8 cellular contexts compared by ENCODE assay signal in the genomic region with DNA sequence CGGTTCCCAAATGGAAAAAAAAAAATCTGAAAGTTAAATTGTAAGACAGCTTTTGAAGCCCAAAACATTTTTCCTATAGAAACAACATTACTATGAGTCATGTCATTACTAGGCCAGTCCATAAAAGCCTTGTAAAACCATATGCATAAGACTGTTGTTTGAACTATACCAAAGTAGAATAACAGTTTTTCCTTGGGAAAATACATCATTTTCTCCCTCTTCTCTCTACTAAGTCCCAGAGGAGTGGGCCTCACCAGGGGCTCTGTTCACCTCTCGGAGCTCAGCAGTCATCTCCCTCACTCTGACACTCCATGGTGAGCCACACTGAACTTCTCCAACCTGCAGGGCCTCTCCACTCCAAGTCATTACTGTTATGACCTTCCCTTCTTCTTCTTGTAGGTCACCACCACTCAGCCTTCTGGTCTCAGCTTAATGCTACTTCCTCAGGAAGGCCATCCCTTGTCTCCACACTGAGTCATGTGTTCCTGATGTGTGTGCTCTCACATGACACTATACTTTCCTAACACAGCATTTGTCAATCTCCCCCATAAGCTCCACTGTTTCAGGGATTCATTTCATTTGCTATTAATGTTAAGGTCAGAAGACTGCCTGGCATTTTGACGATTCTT. TPM values are rescaled to one million over a fixed set of nuclear protein-coding genes. Genes with fewer than 3 reads are reported as not detected.
A peak's percentile ranks its signal among the peaks of the same experiment; 100 is the strongest.
DNase-seq lines count a peak whose midpoint lies in the region; ATAC-seq and TF ChIP-seq lines count a peak whose summit lies in the region.

No MANE protein-coding gene starts in this region.

- TF ChIP-seq POLR2A in gastrocnemius medialis (IDR thresholded peaks at IDR 0.05) (peak in 1 of 2 donors; percentile 45), GM18505 (IDR thresholded peaks at IDR 0.05; ENCODE audit: borderline replicate concordance, extremely low read depth, insufficient read depth, insufficient read length) (no peak)

- H3K4me1 ChIP-seq in gastrocnemius medialis: peaks cover 19 to 28% of the 10 kb centered on the region in 2 donors

- no peaks in the 10 kb centered on the region for H3K27me3 ChIP-seq in gastrocnemius medialis

- H3K36me3 ChIP-seq in gastrocnemius medialis: no peaks in the 10 kb centered on the region

- intact Hi-C loops in gastrocnemius medialis (cut with DNase I; ENCODE audit: low total_unique reads): loop anchor here (2.0 kb wide), 1 partner anchor 18 kb away; no protein-coding TSS in a partner anchor

- no peaks in the 10 kb centered on the region for H3K9me3 ChIP-seq in gastrocnemius medialis

- in situ Hi-C loops in gastrocnemius medialis (cut with MboI; ENCODE audit: low sequenced_read_pairs in 4 of 4): no loop called here

- TF ChIP-seq CTCF in gastrocnemius medialis (IDR thresholded peaks at IDR 0.05 in 4 of 5, conservative IDR thresholded peaks at IDR 0.05 in 1 of 5): no peak

- peak; percentile 91 for DNase-seq in HCEC 1CT
- peak; percentile 92 for DNase-seq in SIG-M5 treated with dmso at 0.1 percent for 504 hours (lab: John Stamatoyannopoulos, UW; ENCODE audit: unreplicated experiment)
- DNase-seq in fibroblast of gingiva (ENCODE audit: low read depth): peak; percentile 76
- peak; percentile 40 to 78 for DNase-seq in gastrocnemius medialis
- DNase-seq in NCI-H526 treated with DMSO at 0.1 percent for 48 hours (lab: John Stamatoyannopoulos, UW): no peak
- DNase-seq in substantia nigra (lab: John Stamatoyannopoulos, UW): no peak
- DNase-seq in GOT3 (lab: John Stamatoyannopoulos, UW): no peak

- peak; percentile 91 to 98 for ATAC-seq in gastrocnemius medialis
- ATAC-seq in GM18505 (IDR thresholded peaks at IDR 0.05; ENCODE audit: unreplicated experiment): no peak

- H3K27ac ChIP-seq in gastrocnemius medialis (peak overlapping the region; percentile 72 to 81 (median 74)), substantia nigra (ENCODE audit: low read depth, low read length, poor library complexity, severe bottlenecking) (no peak overlapping the region)

- peak overlapping the region; percentile 25 to 49 (median 46) for H3K4me3 ChIP-seq in gastrocnemius medialis

RNA-seq across cellular contexts. Expression of gene ZNF438, which starts 32.5 kb away (rescaled TPM):
- total RNA-seq in gastrocnemius medialis: 10 to 100 TPM; 14.4 to 37.0 (median 26.5) TPM

Comparison
In these comparisons a context has a peak if more than half of its experiments do, and no peak if none do; other contexts are left out.
1. DNase-seq: peak in HCEC 1CT (single experiment), SIG-M5 treated with dmso at 0.1 percent for 504 hours (single experiment), fibroblast of gingiva (single experiment) and gastrocnemius medialis (2 of 2); none in NCI-H526 treated with DMSO at 0.1 percent for 48 hours (single experiment), substantia nigra (0 of 49) and GOT3 (single experiment).